ENCODE assay signal across 24 cellular contexts in the genomic region with DNA sequence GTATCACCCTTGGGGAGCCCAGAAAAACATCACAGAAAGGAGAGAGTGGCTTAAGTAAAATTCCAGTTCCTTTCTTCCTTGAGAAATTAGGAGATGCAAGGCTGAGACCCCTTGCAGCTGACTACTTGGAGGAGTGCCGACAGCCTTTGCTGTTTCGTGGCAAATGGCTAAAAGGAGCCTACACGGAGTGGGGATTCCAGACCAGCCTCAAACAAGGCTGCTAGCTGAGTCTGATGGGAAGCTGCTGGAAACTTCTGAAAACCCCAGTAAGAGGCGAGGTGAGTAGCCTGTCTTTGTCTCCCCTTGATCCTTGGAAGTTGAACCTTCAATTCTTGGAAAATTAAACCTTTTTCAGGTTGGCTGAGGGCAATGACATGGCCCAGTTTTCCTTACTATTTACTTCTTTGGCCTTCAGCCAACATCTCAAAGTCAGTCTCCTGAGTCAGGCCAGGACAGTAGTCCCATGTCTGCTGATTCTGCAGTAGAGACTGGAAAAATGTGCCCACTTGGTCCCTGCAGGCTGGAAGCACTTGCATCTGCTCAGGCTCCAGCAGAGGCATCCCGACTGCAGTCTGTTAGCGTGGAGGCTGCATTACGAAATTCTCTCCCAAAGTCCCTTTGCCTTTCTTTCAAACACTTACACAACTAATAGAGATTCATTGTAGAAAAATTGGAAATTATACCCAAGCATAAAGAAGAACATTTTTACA. TPM values are rescaled to one million over a fixed set of nuclear protein-coding genes. Genes with fewer than 3 reads are reported as not detected.
DNase-seq lines count a peak whose midpoint lies in the region; ATAC-seq, FAIRE-seq and TF ChIP-seq lines count a peak whose summit lies in the region.
"Had no signal": no experiment of that assay in that cellular context is flagged by ENCODE, and none has a peak within 500 bp of the region (broad histone marks: within the 10 kb centered on the region; RNA-seq: fewer than 3 reads in every experiment).

No MANE protein-coding gene starts in this region.

- FAIRE-seq in bronchial epithelial cell (lab: Jason Lieb, UNC) = no peak
- FAIRE-seq: keratinocyte had no signal

- ATAC-seq in left lobe of liver = peak; percentile 85
- ATAC-seq: heart right ventricle had no signal

- H3K27me3 Mint-ChIP-seq in progenitor cell of endocrine pancreas = peaks cover 9% of the 10 kb centered on the region

- TF ChIP-seq RAD21 in Ishikawa (IDR thresholded peaks at IDR 0.05; ENCODE audit: low read depth) = no peak

- H3K4me3 Mint-ChIP-seq in progenitor cell of endocrine pancreas (ENCODE audit: low read depth) = no peak overlapping the region
- H3K4me3 Mint-ChIP-seq: activated CD4-positive, alpha-beta memory T cell treated with anti-CD3 and anti-CD28 coated beads, Interleukin-2, amount 10 ng/mL, durations not matched to agents 7 days and 5 days; activated naive CD8-positive, alpha-beta T cell had no signal

- no peak for TF ChIP-seq EP300 in Ishikawa (IDR thresholded peaks at IDR 0.05; ENCODE audit: borderline replicate concordance)

- no peak overlapping the region for H3K4me3 ChIP-seq in bronchial epithelial cell (ENCODE audit: low read depth, low read length)
- H3K4me3 ChIP-seq: BLaER1, dorsolateral prefrontal cortex, heart right ventricle, sigmoid colon, suprapubic skin had no signal

- no peaks in the 10 kb centered on the region for H3K27me3 ChIP-seq in bronchial epithelial cell (ENCODE audit: control insufficient read depth, insufficient read depth, low read length)
- H3K27me3 ChIP-seq: BLaER1, brain microvascular endothelial cell, heart right ventricle, sigmoid colon, suprapubic skin had no signal

- no peak overlapping the region for H3K27ac Mint-ChIP-seq in progenitor cell of endocrine pancreas
- H3K27ac Mint-ChIP-seq: activated CD4-positive, alpha-beta memory T cell treated with anti-CD3 and anti-CD28 coated beads, Interleukin-2, amount 10 ng/mL, durations not matched to agents 7 days and 5 days; activated naive CD8-positive, alpha-beta T cell had no signal

- TF ChIP-seq CTCF in bronchial epithelial cell (IDR thresholded peaks at IDR 0.05; ENCODE audit: insufficient read depth, low read length, severe bottlenecking) (no peak), progenitor cell of endocrine pancreas (IDR thresholded peaks at IDR 0.05; ENCODE audit: unreplicated experiment) (no peak)

- H3K9me3 Mint-ChIP-seq in progenitor cell of endocrine pancreas (ENCODE audit: low read depth) = no peaks in the 10 kb centered on the region
- H3K9me3 Mint-ChIP-seq: activated CD4-positive, alpha-beta memory T cell treated with anti-CD3 and anti-CD28 coated beads, Interleukin-2, amount 10 ng/mL, durations not matched to agents 7 days and 5 days had no signal

- H3K36me3 ChIP-seq in bronchial epithelial cell (ENCODE audit: control insufficient read depth, insufficient read depth, low read length) = no peaks in the 10 kb centered on the region
- H3K36me3 ChIP-seq: BLaER1, brain microvascular endothelial cell, heart right ventricle, sigmoid colon, suprapubic skin had no signal

- peaks cover 2% of the 10 kb centered on the region for H3K4me1 Mint-ChIP-seq in progenitor cell of endocrine pancreas (ENCODE audit: low read depth)
- H3K4me1 Mint-ChIP-seq: activated CD4-positive, alpha-beta memory T cell treated with anti-CD3 and anti-CD28 coated beads, Interleukin-2, amount 10 ng/mL, durations not matched to agents 7 days and 5 days had no signal

- DNase-seq in bronchial epithelial cell (ENCODE audit: low read depth) = peak; percentile 32
- no peak for DNase-seq in left lobe of liver (ENCODE audit: low spot score)
- peak; percentile 3 for DNase-seq in smooth muscle cell of the brain vasculature (ENCODE audit: low read depth, low spot score)
- DNase-seq in DMS53 treated with DMSO at 0.1 percent for 48 hours (lab: John Stamatoyannopoulos, UW; ENCODE audit: unreplicated experiment) = no peak
- DNase-seq in progenitor cell of endocrine pancreas (ENCODE audit: low spot score, unreplicated experiment) = no peak
- no peak for DNase-seq in C1 segment of cervical spinal cord (lab: John Stamatoyannopoulos, UW)
- DNase-seq: activated CD4-positive, alpha-beta memory T cell treated with anti-CD3 and anti-CD28 coated beads, Interleukin-2, amount 10 ng/mL, durations not matched to agents 7 days and 5 days; activated T-cell treated with anti-CD3 and anti-CD28 coated beads, Interleukin-2, amount 50 U/mL, for 48 hours; brain microvascular endothelial cell; DMS153; dorsolateral prefrontal cortex; erythroblast; heart right ventricle; Kasumi-1; midbrain; NCI-H1436 treated with DMSO at 0.1 percent for 48 hours; NCI-H226; sigmoid colon; T-helper 1 cell had no signal

- no peaks in the 10 kb centered on the region for H3K36me3 Mint-ChIP-seq in progenitor cell of endocrine pancreas (ENCODE audit: insufficient read depth)
- H3K36me3 Mint-ChIP-seq: activated naive CD8-positive, alpha-beta T cell had no signal

TF ChIP-seq in Ishikawa, 13 proteins besides CTCF, POLR2A, EP300 and RAD21:
- TF ChIP-seq NFIC (IDR thresholded peaks at IDR 0.05) = 0 out of 2 replicates have a peak, but pooled peaks have one; percentile 6
- TF ChIP-seq, protein P1, sequence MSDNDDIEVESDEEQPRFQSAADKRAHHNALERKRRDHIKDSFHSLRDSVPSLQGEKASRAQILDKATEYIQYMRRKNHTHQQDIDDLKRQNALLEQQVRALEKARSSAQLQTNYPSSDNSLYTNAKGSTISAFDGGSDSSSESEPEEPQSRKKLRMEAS (IDR thresholded peaks at IDR 0.05) = no peak
TF ChIP-seq in Ishikawa: peak in this region for 1.

RNA-seq across cellular contexts. Expression of a gene that starts 23.4 kb away (rescaled TPM):
- total RNA-seq in bronchial epithelial cell = not detected in 2 replicates
- not detected for total RNA-seq in left lobe of liver
- not detected in 2 replicates for total RNA-seq in progenitor cell of endocrine pancreas
- total RNA-seq: activated CD4-positive, alpha-beta memory T cell treated with anti-CD3 and anti-CD28 coated beads, Interleukin-2, amount 10 ng/mL, durations not matched to agents 7 days and 5 days; heart right ventricle; sigmoid colon; suprapubic skin had no signal

Comparison
In these comparisons a context has a peak if more than half of its experiments do, and no peak if none do; other contexts are left out.
1. DNase-seq: peak in bronchial epithelial cell (single experiment) and smooth muscle cell of the brain vasculature (single experiment); none in left lobe of liver (single experiment), DMS53 treated with DMSO at 0.1 percent for 48 hours (single experiment), progenitor cell of endocrine pancreas (single experiment) and C1 segment of cervical spinal cord (0 of 14).